ENCODE assay signal across 23 cellular contexts in genomic region chr20:2794202-2794748, GRCh38. TPM values are rescaled to one million over a fixed set of nuclear protein-coding genes. Genes with fewer than 3 reads are reported as not detected.
DNase-seq lines count a peak whose midpoint lies in the region; ATAC-seq, FAIRE-seq and TF ChIP-seq lines count a peak whose summit lies in the region.
"Had no signal": no experiment of that assay in that cellular context is flagged by ENCODE, and none has a peak within 500 bp of the region (broad histone marks: within the 10 kb centered on the region; RNA-seq: fewer than 3 reads in every experiment).

No MANE protein-coding gene starts in this region.

- H3K23me2 ChIP-seq in H9 (ENCODE audit: insufficient read length, low read depth, low read length, poor library complexity, severe bottlenecking) = no peaks in the 10 kb centered on the region

- no peak overlapping the region for H4K5ac ChIP-seq in H9 (ENCODE audit: insufficient read length, low read depth, low read length)

- H3K9me3 Mint-ChIP-seq in H9 = peaks cover 0 to 3% of the 10 kb centered on the region in 2 experiments; a peak in 1 of 5 replicates
- peaks cover 8% of the 10 kb centered on the region for H3K9me3 Mint-ChIP-seq in nephron progenitor cell
- H3K9me3 Mint-ChIP-seq: CD4-positive, alpha-beta T cell; IgD-negative memory B cell had no signal

- H3K4me2 ChIP-seq in HepG2 (ENCODE audit: low read depth, low read length) (no peak overlapping the region), H9 (ENCODE audit: insufficient read depth, insufficient read length, low read length) (no peak overlapping the region)

- no peak overlapping the region for H2BK12ac ChIP-seq in H9 (ENCODE audit: insufficient read length, low read depth, low read length)

- no peak overlapping the region for H3K23ac ChIP-seq in H9 (ENCODE audit: insufficient read length, low read depth, low read length)

- no peak overlapping the region for H3K4ac ChIP-seq in H9 (ENCODE audit: low read depth, low read length)

- H3K4me1 ChIP-seq in HepG2 (ENCODE audit: insufficient read depth, low read length) = no peaks in the 10 kb centered on the region
- no peaks in the 10 kb centered on the region for H3K4me1 ChIP-seq in right lobe of liver
- no peaks in the 10 kb centered on the region; the same call in 1 of the 2 replicates for H3K4me1 ChIP-seq in H9 (ENCODE audit: insufficient read depth, low read length)
- H3K4me1 ChIP-seq: HAP-1 had no signal

- intact Hi-C loops in HepG2 (cut with micrococcal nuclease; ENCODE audit: unreplicated experiment) (no loop called here), right lobe of liver (cut with DNase I) (no loop called here)

- no peak overlapping the region for H2BK120ac ChIP-seq in H9 (ENCODE audit: low read depth, low read length, poor library complexity, severe bottlenecking)

- TF ChIP-seq EP300 in HepG2 (IDR thresholded peaks at IDR 0.05; ENCODE audit: low read depth in 2 of 2, low read length in 2 of 2) (no peak), HepG2 (CRISPR knock-in tag; IDR thresholded peaks at IDR 0.05; ENCODE audit: borderline replicate concordance) (no peak)

- CTCF ChIA-PET in HepG2 (lab: Yijun Ruan, JAX; ENCODE audit: low intra/inter-chr PET ratio, low total read pairs) = no interaction called here
- CTCF ChIA-PET in HEK293T (lab: Yijun Ruan, JAX) = interaction anchor here (0.6 to 1.2 kb wide), 2 partner anchors 22 to 58 kb away, joined by 3 read pairs; no protein-coding TSS in a partner anchor

- TF ChIP-seq RAD21 in HepG2 (CRISPR knock-in tag; IDR thresholded peaks at IDR 0.05) = no peak

- TF ChIP-seq CTCF in HepG2 (CRISPR knock-in tag; IDR thresholded peaks at IDR 0.05) = no peak
- no peak for TF ChIP-seq CTCF in right lobe of liver (IDR thresholded peaks at IDR 0.05)
- TF ChIP-seq CTCF in H9 (conservative IDR thresholded peaks at IDR 0.05) = no peak
- no peak for TF ChIP-seq CTCF in nephron progenitor cell (IDR thresholded peaks at IDR 0.05)

- H2AK5ac ChIP-seq in H9 (ENCODE audit: insufficient read length, low read length) = no peak overlapping the region

- no peaks in the 10 kb centered on the region for H3K79me1 ChIP-seq in H9 (ENCODE audit: insufficient read depth, low read depth, low read length, poor library complexity, severe bottlenecking)

- H3K4me1 Mint-ChIP-seq in H9 (peaks cover 6% of the 10 kb centered on the region in 2 experiments), nephron progenitor cell (peaks cover 20% of the 10 kb centered on the region)

- H3K79me2 ChIP-seq in HepG2 (ENCODE audit: insufficient read depth, low read length) = no peaks in the 10 kb centered on the region
- H3K79me2 ChIP-seq in H9 (ENCODE audit: insufficient read depth, low read length) = no peaks in the 10 kb centered on the region

- H2BK5ac ChIP-seq in H9 (ENCODE audit: insufficient read length, low read length) = no peak overlapping the region

- H3K4me3 Mint-ChIP-seq in H9 (no peak overlapping the region), nephron progenitor cell (no peak overlapping the region)
- H3K4me3 Mint-ChIP-seq: CD4-positive, alpha-beta T cell; IgD-negative memory B cell had no signal

- H4K91ac ChIP-seq in H9 (ENCODE audit: insufficient read length, low read depth, low read length) = no peak overlapping the region

- H3T11ph ChIP-seq in H9 (ENCODE audit: low read length) = no peak overlapping the region

- H3K14ac ChIP-seq in H9 (ENCODE audit: insufficient read depth, low read length) = no peak overlapping the region

- H3K36me3 Mint-ChIP-seq in H9 (ENCODE audit: insufficient read depth in 1 of 3, low read depth in 3 of 3) = peaks cover 22 to 58% (median 38%) of the 10 kb centered on the region in 3 experiments
- H3K36me3 Mint-ChIP-seq in nephron progenitor cell (ENCODE audit: low read depth) = peaks cover 61% of the 10 kb centered on the region
- H3K36me3 Mint-ChIP-seq: IgD-negative memory B cell had no signal

- H3K36me3 ChIP-seq in HepG2 (replicated peaks in 1 of 2; ENCODE audit: control insufficient read depth in 1 of 2, insufficient read depth in 2 of 2, low read length in 2 of 2) (no peaks in the 10 kb centered on the region), right lobe of liver (no peaks in the 10 kb centered on the region)

- DNase-seq in HepG2 (ENCODE audit: low spot score) = no peak
- DNase-seq in right lobe of liver = no peak
- DNase-seq in H9 = no peak
- no peak for DNase-seq in nephron progenitor cell
- peak; percentile 36 for DNase-seq in retina
- DNase-seq in HEK293T (ENCODE audit: extremely low spot score) = no peak
- DNase-seq in stimulated activated CD8-positive, alpha-beta memory T cell treated with anti-CD3 and anti-CD28 coated beads, Interleukin-4, amount 100 ng/mL, for 48 hours = no peak
- DNase-seq: ACHN; AML-193; CD4-positive, alpha-beta T cell; DMS153; KBM-7 had no signal

- H3K56ac ChIP-seq in H9 (ENCODE audit: insufficient read length, low read depth, low read length) = no peak overlapping the region

- in situ Hi-C loops in HepG2 (cut with HindIII; ENCODE audit: extremely low pct_ligation_motif_present, low pct_unique_long_range_greater_than_20kb) = no loop called here

- peaks cover 16 to 67% of the 10 kb centered on the region in 2 experiments for H3K27me3 ChIP-seq in HepG2 (ENCODE audit: control insufficient read depth in 1 of 2, insufficient read depth in 2 of 2, low read length in 2 of 2)
- H3K27me3 ChIP-seq in right lobe of liver = no peaks in the 10 kb centered on the region
- no peaks in the 10 kb centered on the region for H3K27me3 ChIP-seq in H9 (ENCODE audit: insufficient read depth, low read length)

- WGBS in HepG2 (ENCODE audit: low lambda C conversion rate) = 43% methylated on average over 23 of the region's 23 CpGs
- 62% methylated on average over 14 of the region's 23 CpGs for whole genome bisulfite sequencing in right lobe of liver (ENCODE audit: insufficient coverage, low coverage, low lambda C conversion rate, missing lambda C conversion rate)
- no CpG with 5 or more reads among the region's 23 CpGs for WGBS in H9 (ENCODE audit: extremely low coverage, insufficient read length, low lambda C conversion rate)

- H3K27ac ChIP-seq in HepG2 (ENCODE audit: extremely low read length, insufficient read depth, low read length) (no peak overlapping the region), right lobe of liver (no peak overlapping the region), H9 (ENCODE audit: insufficient read length, low read depth, low read length) (no peak overlapping the region)
- H3K27ac ChIP-seq: C4-2B had no signal

- H4K8ac ChIP-seq in H9 (replicated peaks; ENCODE audit: insufficient read length, low read depth, low read length) = no peak overlapping the region

- no TSS peak for BruUV-seq in HepG2 (replicated peaks; lab: Mats Ljungman, UMichigan)

- H3K27ac Mint-ChIP-seq in H9 (peak overlapping the region in 2 of 3 experiments; percentile 61 to 77; a peak in 2 of 7 replicates), nephron progenitor cell (peak overlapping the region; percentile 94)
- H3K27ac Mint-ChIP-seq: CD4-positive, alpha-beta T cell had no signal

- TF ChIP-seq POLR2A in HepG2 (IDR thresholded peaks at IDR 0.05; ENCODE audit: insufficient read depth in 1 of 2, low read depth in 2 of 2, low read length in 2 of 2) (no peak), right lobe of liver (IDR thresholded peaks at IDR 0.05) (no peak)

- POLR2A ChIA-PET in HepG2 (lab: Yijun Ruan, JAX) = no interaction called here
- POLR2A ChIA-PET in HEK293T (lab: Yijun Ruan, JAX) = no interaction called here

- no peak overlapping the region for H2BK20ac ChIP-seq in H9 (ENCODE audit: low read depth, low read length, poor library complexity, severe bottlenecking)

- H3K27me3 Mint-ChIP-seq in H9 (ENCODE audit: low read depth) (peaks cover 12% of the 10 kb centered on the region), nephron progenitor cell (ENCODE audit: low read depth, poor library complexity) (no peaks in the 10 kb centered on the region)

- H3K9ac ChIP-seq in HepG2 (ENCODE audit: insufficient read depth, low read depth, low read length) (no peak overlapping the region), H9 (ENCODE audit: extremely low read depth, insufficient read length, low read length) (no peak overlapping the region)

- H2AFZ ChIP-seq in HepG2 (ENCODE audit: low read length) (no peak overlapping the region), H9 (ENCODE audit: low read length) (no peak overlapping the region)

- H3K4me3 ChIP-seq in HepG2 (replicated peaks in 1 of 3; ENCODE audit: insufficient read depth in 1 of 3, low read depth in 2 of 3, low read length in 3 of 3) (no peak overlapping the region), right lobe of liver (no peak overlapping the region)
- H3K4me3 ChIP-seq: HAP-1 had no signal

- H4K20me1 ChIP-seq in HepG2 (ENCODE audit: insufficient read depth, low read length) (no peaks in the 10 kb centered on the region), H9 (ENCODE audit: control insufficient read depth, insufficient read depth, insufficient read length) (no peaks in the 10 kb centered on the region)

- no peak overlapping the region for H2BK15ac ChIP-seq in H9 (ENCODE audit: low read depth, low read length)

- no peak for FAIRE-seq in HepG2 (lab: Jason Lieb, UNC)
- FAIRE-seq: A204.1, G401.6, GM12891, GM18507, H1, HTR-8/SVneo had no signal

- no peak for ATAC-seq in HepG2
- ATAC-seq in right lobe of liver = no peak
- ATAC-seq in HG03571 (IDR thresholded peaks at IDR 0.05; ENCODE audit: unreplicated experiment) = no peak

- H3K9me3 ChIP-seq in HepG2 (ENCODE audit: low read length) (no peaks in the 10 kb centered on the region), right lobe of liver (no peaks in the 10 kb centered on the region), H9 (ENCODE audit: control insufficient read depth, low read depth, low read length) (no peaks in the 10 kb centered on the region)
- H3K9me3 ChIP-seq: HAP-1 had no signal

- no peak overlapping the region for H3K18ac ChIP-seq in H9 (ENCODE audit: insufficient read length, low read depth, low read length)

RNA-seq across cellular contexts. Expression of gene CPXM1, which starts 6.2 kb away (rescaled TPM):
- total RNA-seq in HepG2 (2016; rRNA removed; fragmentation: Illumina TruSeq; extraction: Trizol) (not detected in 2 replicates), right lobe of liver (under 1 TPM in 3 of 6 experiments, not detected in 3; 0.07 to 0.16 (median 0.12) TPM), H9 (2021) (69.0 and 70.0 TPM in 2 replicates)
- total RNA-seq in HepG2 (2016; cell fraction: cytosol; rRNA removed; fragmentation: Illumina TruSeq; extraction: Trizol; ENCODE audit: low read depth) = not detected in 2 replicates
- total RNA-seq in HepG2 (2016; cell fraction: insoluble cytoplasmic fraction; rRNA removed; fragmentation: Illumina TruSeq; extraction: Trizol) = not detected in 2 replicates
- not detected in 2 replicates for total RNA-seq in HepG2 (2016; cell fraction: membrane; rRNA removed; fragmentation: Illumina TruSeq; extraction: Trizol)
- not detected in 2 replicates for total RNA-seq in HepG2 (2016; cell fraction: nucleus; rRNA removed; fragmentation: Illumina TruSeq; extraction: Trizol)
- polyA plus RNA-seq in HepG2 (2011; rRNA removed) = 0.07 TPM in 1 of 2 replicates, not detected in the other
- 0.04 TPM in 1 of 2 replicates, not detected in the other for polyA plus RNA-seq in HepG2 (2011; cell fraction: cytosol; rRNA removed)
- polyA plus RNA-seq in HepG2 (2011; cell fraction: nucleus; rRNA removed) = 0.14 and 0.34 TPM in 2 replicates
- not detected in 2 replicates for polyA plus RNA-seq in HepG2 (2012)
- polyA plus RNA-seq in HepG2 (2016; cell fraction: cytosol; fragmentation: Illumina TruSeq; extraction: Trizol; ENCODE audit: low read depth) = not detected in 2 replicates
- polyA plus RNA-seq in HepG2 (2016; cell fraction: insoluble cytoplasmic fraction; fragmentation: Illumina TruSeq; extraction: Trizol; ENCODE audit: low read depth) = not detected in 2 replicates
- polyA plus RNA-seq in HepG2 (2016; cell fraction: membrane; fragmentation: Illumina TruSeq; extraction: Trizol; ENCODE audit: low read depth) = not detected in 2 replicates
- not detected in 2 replicates for polyA plus RNA-seq in HepG2 (2016; cell fraction: nucleus; fragmentation: Illumina TruSeq; extraction: Trizol; ENCODE audit: insufficient read depth, low read depth)
- not detected in 2 replicates for polyA minus RNA-seq in HepG2 (2011; rRNA and poly(A)+ RNA removed; ENCODE audit: low replicate concordance)
- polyA minus RNA-seq in HepG2 (2011; cell fraction: cytosol; rRNA and poly(A)+ RNA removed) = not detected in 2 replicates
- polyA minus RNA-seq in HepG2 (2011; cell fraction: nucleus; rRNA and poly(A)+ RNA removed) = not detected in 2 replicates
- total RNA-seq: CD4-positive, alpha-beta T cell had no signal

RNA-seq across cellular contexts. Expression of gene C20orf141, which starts 20.5 kb away (rescaled TPM):
- total RNA-seq in HepG2 (2016; rRNA removed; fragmentation: Illumina TruSeq; extraction: Trizol) (not detected in 2 replicates), right lobe of liver (not detected), H9 (2021) (not detected in 2 replicates)
- not detected in 2 replicates for total RNA-seq in HepG2 (2016; cell fraction: cytosol; rRNA removed; fragmentation: Illumina TruSeq; extraction: Trizol; ENCODE audit: low read depth)
- total RNA-seq in HepG2 (2016; cell fraction: insoluble cytoplasmic fraction; rRNA removed; fragmentation: Illumina TruSeq; extraction: Trizol) = not detected in 2 replicates
- total RNA-seq in HepG2 (2016; cell fraction: membrane; rRNA removed; fragmentation: Illumina TruSeq; extraction: Trizol) = not detected in 2 replicates
- not detected in 2 replicates for total RNA-seq in HepG2 (2016; cell fraction: nucleus; rRNA removed; fragmentation: Illumina TruSeq; extraction: Trizol)
- polyA plus RNA-seq in HepG2 (2011; rRNA removed) = not detected in 2 replicates
- not detected in 2 replicates for polyA plus RNA-seq in HepG2 (2011; cell fraction: cytosol; rRNA removed)
- polyA plus RNA-seq in HepG2 (2011; cell fraction: nucleus; rRNA removed) = not detected in 2 replicates
- polyA plus RNA-seq in HepG2 (2012) = not detected in 2 replicates
- not detected in 2 replicates for polyA plus RNA-seq in HepG2 (2016; cell fraction: cytosol; fragmentation: Illumina TruSeq; extraction: Trizol; ENCODE audit: low read depth)
- not detected in 2 replicates for polyA plus RNA-seq in HepG2 (2016; cell fraction: insoluble cytoplasmic fraction; fragmentation: Illumina TruSeq; extraction: Trizol; ENCODE audit: low read depth)
- not detected in 2 replicates for polyA plus RNA-seq in HepG2 (2016; cell fraction: membrane; fragmentation: Illumina TruSeq; extraction: Trizol; ENCODE audit: low read depth)
- not detected in 2 replicates for polyA plus RNA-seq in HepG2 (2016; cell fraction: nucleus; fragmentation: Illumina TruSeq; extraction: Trizol; ENCODE audit: insufficient read depth, low read depth)
- polyA minus RNA-seq in HepG2 (2011; rRNA and poly(A)+ RNA removed; ENCODE audit: low replicate concordance) = not detected in 2 replicates
- polyA minus RNA-seq in HepG2 (2011; cell fraction: cytosol; rRNA and poly(A)+ RNA removed) = not detected in 2 replicates
- polyA minus RNA-seq in HepG2 (2011; cell fraction: nucleus; rRNA and poly(A)+ RNA removed) = not detected in 2 replicates
- total RNA-seq: CD4-positive, alpha-beta T cell; H1 had no signal
- polyA plus RNA-seq: H1, IgD-negative memory B cell had no signal

RNA-seq across cellular contexts. Expression of gene TMEM239, which starts 21.9 kb away (rescaled TPM):
- total RNA-seq in HepG2 (2016; rRNA removed; fragmentation: Illumina TruSeq; extraction: Trizol) = not detected in 2 replicates
- not detected in 2 replicates for total RNA-seq in HepG2 (2016; cell fraction: cytosol; rRNA removed; fragmentation: Illumina TruSeq; extraction: Trizol; ENCODE audit: low read depth)
- total RNA-seq in HepG2 (2016; cell fraction: insoluble cytoplasmic fraction; rRNA removed; fragmentation: Illumina TruSeq; extraction: Trizol) = not detected in 2 replicates
- not detected in 2 replicates for total RNA-seq in HepG2 (2016; cell fraction: membrane; rRNA removed; fragmentation: Illumina TruSeq; extraction: Trizol)
- not detected in 2 replicates for total RNA-seq in HepG2 (2016; cell fraction: nucleus; rRNA removed; fragmentation: Illumina TruSeq; extraction: Trizol)
- polyA plus RNA-seq in HepG2 (2011; rRNA removed) = not detected in 2 replicates
- polyA plus RNA-seq in HepG2 (2011; cell fraction: cytosol; rRNA removed) = not detected in 2 replicates
- not detected in 2 replicates for polyA plus RNA-seq in HepG2 (2011; cell fraction: nucleus; rRNA removed)
- polyA plus RNA-seq in HepG2 (2012) = not detected in 2 replicates
- not detected in 2 replicates for polyA plus RNA-seq in HepG2 (2016; cell fraction: cytosol; fragmentation: Illumina TruSeq; extraction: Trizol; ENCODE audit: low read depth)
- not detected in 2 replicates for polyA plus RNA-seq in HepG2 (2016; cell fraction: insoluble cytoplasmic fraction; fragmentation: Illumina TruSeq; extraction: Trizol; ENCODE audit: low read depth)
- not detected in 2 replicates for polyA plus RNA-seq in HepG2 (2016; cell fraction: membrane; fragmentation: Illumina TruSeq; extraction: Trizol; ENCODE audit: low read depth)
- not detected in 2 replicates for polyA plus RNA-seq in HepG2 (2016; cell fraction: nucleus; fragmentation: Illumina TruSeq; extraction: Trizol; ENCODE audit: insufficient read depth, low read depth)
- polyA minus RNA-seq in HepG2 (2011; rRNA and poly(A)+ RNA removed; ENCODE audit: low replicate concordance) = not detected in 2 replicates
- polyA minus RNA-seq in HepG2 (2011; cell fraction: cytosol; rRNA and poly(A)+ RNA removed) = not detected in 2 replicates
- polyA minus RNA-seq in HepG2 (2011; cell fraction: nucleus; rRNA and poly(A)+ RNA removed) = not detected in 2 replicates
- not detected for total RNA-seq in right lobe of liver
- not detected in 2 replicates for total RNA-seq in H9 (2021)
- total RNA-seq: CD4-positive, alpha-beta T cell; H1 had no signal
- polyA plus RNA-seq: BJ, H1, IgD-negative memory B cell had no signal

RNA-seq across cellular contexts. Expression of gene PCED1A, which starts 46.2 kb away (rescaled TPM):
- total RNA-seq in HepG2 (2016; rRNA removed; fragmentation: Illumina TruSeq; extraction: Trizol) = 12.6 and 40.1 TPM in 2 replicates
- 15.8 and 19.1 TPM in 2 replicates for total RNA-seq in HepG2 (2016; cell fraction: cytosol; rRNA removed; fragmentation: Illumina TruSeq; extraction: Trizol; ENCODE audit: low read depth)
- total RNA-seq in HepG2 (2016; cell fraction: insoluble cytoplasmic fraction; rRNA removed; fragmentation: Illumina TruSeq; extraction: Trizol) = 12.7 and 43.6 TPM in 2 replicates
- 25.5 and 30.3 TPM in 2 replicates for total RNA-seq in HepG2 (2016; cell fraction: membrane; rRNA removed; fragmentation: Illumina TruSeq; extraction: Trizol)
- total RNA-seq in HepG2 (2016; cell fraction: nucleus; rRNA removed; fragmentation: Illumina TruSeq; extraction: Trizol) = 50.5 and 56.6 TPM in 2 replicates
- polyA plus RNA-seq in HepG2 (2011; rRNA removed) = 84.2 and 92.3 TPM in 2 replicates
- 34.6 and 52.7 TPM in 2 replicates for polyA plus RNA-seq in HepG2 (2011; cell fraction: cytosol; rRNA removed)
- polyA plus RNA-seq in HepG2 (2011; cell fraction: nucleus; rRNA removed) = 548 and 651 TPM in 2 replicates
- polyA plus RNA-seq in HepG2 (2012) = 37.5 and 47.0 TPM in 2 replicates
- polyA plus RNA-seq in HepG2 (2016; cell fraction: cytosol; fragmentation: Illumina TruSeq; extraction: Trizol; ENCODE audit: low read depth) = 15.4 and 16.6 TPM in 2 replicates
- 13.1 and 14.6 TPM in 2 replicates for polyA plus RNA-seq in HepG2 (2016; cell fraction: insoluble cytoplasmic fraction; fragmentation: Illumina TruSeq; extraction: Trizol; ENCODE audit: low read depth)
- polyA plus RNA-seq in HepG2 (2016; cell fraction: membrane; fragmentation: Illumina TruSeq; extraction: Trizol; ENCODE audit: low read depth) = 23.9 and 27.4 TPM in 2 replicates
- 129 TPM in 2 replicates for polyA plus RNA-seq in HepG2 (2016; cell fraction: nucleus; fragmentation: Illumina TruSeq; extraction: Trizol; ENCODE audit: insufficient read depth, low read depth)
- polyA minus RNA-seq in HepG2 (2011; rRNA and poly(A)+ RNA removed; ENCODE audit: low replicate concordance) = 12.5 and 33.7 TPM in 2 replicates
- 9.0 and 9.2 TPM in 2 replicates for polyA minus RNA-seq in HepG2 (2011; cell fraction: cytosol; rRNA and poly(A)+ RNA removed)
- polyA minus RNA-seq in HepG2 (2011; cell fraction: nucleus; rRNA and poly(A)+ RNA removed) = 45.2 and 51.7 TPM in 2 replicates
- total RNA-seq in right lobe of liver = 10 to 100 TPM in 5 of 6 experiments, 1 to 10 TPM in 1; 9.6 to 22.2 (median 18.6) TPM
- total RNA-seq in H9 (2021) = 27.2 and 30.8 TPM in 2 replicates

RNA-seq across cellular contexts. Expression of gene VPS16, which starts 46.3 kb away (rescaled TPM):
- total RNA-seq in HepG2 (2016; rRNA removed; fragmentation: Illumina TruSeq; extraction: Trizol) (27.6 and 35.4 TPM in 2 replicates), right lobe of liver (10 to 100 TPM; 17.2 to 22.2 (median 19.1) TPM), H9 (2021) (31.6 and 32.1 TPM in 2 replicates)
- 5.8 and 7.1 TPM in 2 replicates for total RNA-seq in HepG2 (2016; cell fraction: cytosol; rRNA removed; fragmentation: Illumina TruSeq; extraction: Trizol; ENCODE audit: low read depth)
- total RNA-seq in HepG2 (2016; cell fraction: insoluble cytoplasmic fraction; rRNA removed; fragmentation: Illumina TruSeq; extraction: Trizol) = 28.5 and 36.0 TPM in 2 replicates
- 7.1 and 7.2 TPM in 2 replicates for total RNA-seq in HepG2 (2016; cell fraction: membrane; rRNA removed; fragmentation: Illumina TruSeq; extraction: Trizol)
- total RNA-seq in HepG2 (2016; cell fraction: nucleus; rRNA removed; fragmentation: Illumina TruSeq; extraction: Trizol) = 36.6 and 39.6 TPM in 2 replicates
- 34.2 and 44.0 TPM in 2 replicates for polyA plus RNA-seq in HepG2 (2011; rRNA removed)
- 21.5 and 23.3 TPM in 2 replicates for polyA plus RNA-seq in HepG2 (2011; cell fraction: cytosol; rRNA removed)
- polyA plus RNA-seq in HepG2 (2011; cell fraction: nucleus; rRNA removed) = 216 and 253 TPM in 2 replicates
- 26.0 and 31.8 TPM in 2 replicates for polyA plus RNA-seq in HepG2 (2012)
- 3.7 and 4.5 TPM in 2 replicates for polyA plus RNA-seq in HepG2 (2016; cell fraction: cytosol; fragmentation: Illumina TruSeq; extraction: Trizol; ENCODE audit: low read depth)
- polyA plus RNA-seq in HepG2 (2016; cell fraction: insoluble cytoplasmic fraction; fragmentation: Illumina TruSeq; extraction: Trizol; ENCODE audit: low read depth) = 22.7 and 23.3 TPM in 2 replicates
- polyA plus RNA-seq in HepG2 (2016; cell fraction: membrane; fragmentation: Illumina TruSeq; extraction: Trizol; ENCODE audit: low read depth) = 4.4 and 5.8 TPM in 2 replicates
- 85.0 and 94.6 TPM in 2 replicates for polyA plus RNA-seq in HepG2 (2016; cell fraction: nucleus; fragmentation: Illumina TruSeq; extraction: Trizol; ENCODE audit: insufficient read depth, low read depth)
- 26.6 and 68.4 TPM in 2 replicates for polyA minus RNA-seq in HepG2 (2011; rRNA and poly(A)+ RNA removed; ENCODE audit: low replicate concordance)
- polyA minus RNA-seq in HepG2 (2011; cell fraction: cytosol; rRNA and poly(A)+ RNA removed) = 14.9 and 18.9 TPM in 2 replicates
- polyA minus RNA-seq in HepG2 (2011; cell fraction: nucleus; rRNA and poly(A)+ RNA removed) = 34.0 and 43.6 TPM in 2 replicates

Comparison
In these comparisons a context has a peak if more than half of its experiments do, and no peak if none do; other contexts are left out.
1. RNA of gene CPXM1, which starts 6.2 kb away (total RNA-seq): 69.0 to 70.0 TPM in H9; 0.07 to 0.16 TPM in right lobe of liver and not detected in HepG2; every median in the first group is over 10 times any median in the second.